Comparison of ENCODE assay signal across 9 cellular contexts in genomic region chr20:2521369-2522305, GRCh38. TPM values are rescaled to one million over a fixed set of nuclear protein-coding genes. Genes with fewer than 3 reads are reported as not detected.
DNase-seq lines count a peak whose midpoint lies in the region; ATAC-seq, FAIRE-seq and TF ChIP-seq lines count a peak whose summit lies in the region.
"Had no signal": no experiment of that assay in that cellular context is flagged by ENCODE, and none has a peak within 500 bp of the region (broad histone marks: within the 10 kb centered on the region; RNA-seq: fewer than 3 reads in every experiment).

No MANE protein-coding gene starts in this region.

- H3K27ac Mint-ChIP-seq in activated T-helper 17 cell treated with anti-CD3 and anti-CD28 coated beads, Interleukin-2, amount 50 U/mL, for 72 hours: no peak overlapping the region

- ATAC-seq in stimulated activated naive CD8-positive, alpha-beta T cell treated with anti-CD3 and anti-CD28 coated beads, Interleukin-15, Interleukin-2, amounts not matched to agents 100 U/mL and 50 U/mL, for 24 hours: no peak
- no peak for ATAC-seq in HG02981 (IDR thresholded peaks at IDR 0.05; ENCODE audit: unreplicated experiment)
- no peak for ATAC-seq in activated T-helper 17 cell treated with anti-CD3 and anti-CD28 coated beads, Interleukin-2, amount 50 U/mL, for 72 hours (replicated peaks)

- TF ChIP-seq CTCF in bronchial epithelial cell (IDR thresholded peaks at IDR 0.05; ENCODE audit: insufficient read depth, low read length, severe bottlenecking): peak; percentile 87
- peak; percentile 60 for TF ChIP-seq CTCF in liver (IDR thresholded peaks at IDR 0.05; ENCODE audit: low read depth, low read length, missing input control)

- FAIRE-seq in bronchial epithelial cell (lab: Jason Lieb, UNC): no peak

- 15% methylated on average over 10 of the region's 10 CpGs for WGBS in liver

- no peak overlapping the region for H3K9ac ChIP-seq in liver (ENCODE audit: low read depth in 1 of 2, low read length in 2 of 2)

- peaks cover 0 to 10% (median 2%) of the 10 kb centered on the region in 4 donors for H3K4me1 ChIP-seq in liver (ENCODE audit: control insufficient read depth in 4 of 4, insufficient read depth in 4 of 4, low read length in 3 of 4)

- no peaks in the 10 kb centered on the region for H3K4me1 Mint-ChIP-seq in activated T-helper 17 cell treated with anti-CD3 and anti-CD28 coated beads, Interleukin-2, amount 50 U/mL, for 72 hours

- H3K27ac ChIP-seq in liver (ENCODE audit: low read depth in 1 of 2, low read length in 2 of 2): no peak overlapping the region
- H3K27ac ChIP-seq: SK-N-MC had no signal

- no peaks in the 10 kb centered on the region for H3K36me3 Mint-ChIP-seq in activated T-helper 17 cell treated with anti-CD3 and anti-CD28 coated beads, Interleukin-2, amount 50 U/mL, for 72 hours (ENCODE audit: low read depth)

- H3K36me3 ChIP-seq in bronchial epithelial cell (ENCODE audit: control insufficient read depth, insufficient read depth, low read length) (no peaks in the 10 kb centered on the region), liver (ENCODE audit: control insufficient read depth in 4 of 4, insufficient read depth in 3 of 4, low read depth in 1 of 4, low read length in 3 of 4) (no peaks in the 10 kb centered on the region)

- H3K4me3 Mint-ChIP-seq in activated T-helper 17 cell treated with anti-CD3 and anti-CD28 coated beads, Interleukin-2, amount 50 U/mL, for 72 hours: no peak overlapping the region

- H3K4me3 ChIP-seq in Jurkat, Clone E6-1 (ENCODE audit: low read length): no peak overlapping the region
- H3K4me3 ChIP-seq in bronchial epithelial cell (ENCODE audit: low read depth, low read length) (no peak overlapping the region), liver (ENCODE audit: low read depth in 1 of 3, low read length in 3 of 3) (no peak overlapping the region)
- H3K4me3 ChIP-seq: SK-N-MC had no signal

- no peaks in the 10 kb centered on the region for H3K9me3 Mint-ChIP-seq in activated T-helper 17 cell treated with anti-CD3 and anti-CD28 coated beads, Interleukin-2, amount 50 U/mL, for 72 hours

- no peaks in the 10 kb centered on the region for H3K9me3 ChIP-seq in liver (ENCODE audit: control insufficient read depth in 4 of 4, low read length in 3 of 4)

- TF ChIP-seq RAD21 in liver (IDR thresholded peaks at IDR 0.05): peak; percentile 17 to 36

- peak; percentile 66 for DNase-seq in DMS53 (lab: John Stamatoyannopoulos, UW)
- DNase-seq in Jurkat, Clone E6-1 (ENCODE audit: low read depth, low spot score): peak; percentile 42
- peak; percentile 35 for DNase-seq in UCSD-AML1 (lab: John Stamatoyannopoulos, UW; ENCODE audit: unreplicated experiment)
- peak; percentile 26 for DNase-seq in bronchial epithelial cell (ENCODE audit: low read depth)
- DNase-seq in stimulated activated naive CD8-positive, alpha-beta T cell treated with anti-CD3 and anti-CD28 coated beads, Interleukin-15, Interleukin-2, amounts not matched to agents 100 U/mL and 50 U/mL, for 24 hours: peak; percentile 74

- H3K27me3 ChIP-seq in bronchial epithelial cell (ENCODE audit: control insufficient read depth, insufficient read depth, low read length): no peaks in the 10 kb centered on the region
- no peaks in the 10 kb centered on the region for H3K27me3 ChIP-seq in liver (ENCODE audit: control insufficient read depth in 4 of 4, insufficient read depth in 4 of 4, low read length in 3 of 4)

- no peaks in the 10 kb centered on the region for H3K27me3 Mint-ChIP-seq in activated T-helper 17 cell treated with anti-CD3 and anti-CD28 coated beads, Interleukin-2, amount 50 U/mL, for 72 hours

TF ChIP-seq in liver, 16 proteins besides CTCF, POLR2A, EP300 and RAD21:
- TF ChIP-seq JUND (IDR thresholded peaks at IDR 0.05): no peak
- TF ChIP-seq GABPA (IDR thresholded peaks at IDR 0.05 in 1 of 2, conservative IDR thresholded peaks at IDR 0.05 in 1 of 2): no peak
- no peak for TF ChIP-seq REST (IDR thresholded peaks at IDR 0.05)
- TF ChIP-seq FOXA1 (IDR thresholded peaks at IDR 0.05): no peak
- TF ChIP-seq, protein P1, sequence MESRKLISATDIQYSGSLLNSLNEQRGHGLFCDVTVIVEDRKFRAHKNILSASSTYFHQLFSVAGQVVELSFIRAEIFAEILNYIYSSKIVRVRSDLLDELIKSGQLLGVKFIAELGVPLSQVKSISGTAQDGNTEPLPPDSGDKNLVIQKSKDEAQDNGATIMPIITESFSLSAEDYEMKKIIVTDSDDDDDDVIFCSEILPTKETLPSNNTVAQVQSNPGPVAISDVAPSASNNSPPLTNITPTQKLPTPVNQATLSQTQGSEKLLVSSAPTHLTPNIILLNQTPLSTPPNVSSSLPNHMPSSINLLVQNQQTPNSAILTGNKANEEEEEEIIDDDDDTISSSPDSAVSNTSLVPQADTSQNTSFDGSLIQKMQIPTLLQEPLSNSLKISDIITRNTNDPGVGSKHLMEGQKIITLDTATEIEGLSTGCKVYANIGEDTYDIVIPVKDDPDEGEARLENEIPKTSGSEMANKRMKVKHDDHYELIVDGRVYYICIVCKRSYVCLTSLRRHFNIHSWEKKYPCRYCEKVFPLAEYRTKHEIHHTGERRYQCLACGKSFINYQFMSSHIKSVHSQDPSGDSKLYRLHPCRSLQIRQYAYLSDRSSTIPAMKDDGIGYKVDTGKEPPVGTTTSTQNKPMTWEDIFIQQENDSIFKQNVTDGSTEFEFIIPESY (IDR thresholded peaks at IDR 0.05): no peak
- no peak for TF ChIP-seq YY1 (IDR thresholded peaks at IDR 0.05)
- no peak for TF ChIP-seq ATF3 (IDR thresholded peaks at IDR 0.05)
- TF ChIP-seq EGR1 (IDR thresholded peaks at IDR 0.05; ENCODE audit: low read depth in 2 of 2): no peak
- no peak for TF ChIP-seq TAF1 (conservative IDR thresholded peaks at IDR 0.05)

RNA-seq across cellular contexts. Expression of gene ZNF343, which starts 12.9 kb away (rescaled TPM):
- polyA plus RNA-seq in Jurkat, Clone E6-1 (2012; ENCODE audit: insufficient read depth, insufficient read length): 8.9 TPM
- total RNA-seq in bronchial epithelial cell: 9.2 and 11.3 TPM in 2 replicates
- total RNA-seq in liver: 10 to 100 TPM in 1 of 2 donors, 1 to 10 TPM in 1; 4.8 to 10.5 TPM
- 1 to 10 TPM; 3.3 to 3.6 TPM for polyA plus RNA-seq in liver
- 10 to 100 TPM in 1 of 2 donors, 1 to 10 TPM in 1; 8.0 to 10.1 TPM for total RNA-seq in activated T-helper 17 cell treated with anti-CD3 and anti-CD28 coated beads, Interleukin-2, amount 50 U/mL, for 72 hours

RNA-seq across cellular contexts. Expression of gene TMC2, which starts 14.7 kb away (rescaled TPM):
- polyA plus RNA-seq in Jurkat, Clone E6-1 (2012; ENCODE audit: insufficient read depth, insufficient read length): not detected
- total RNA-seq in bronchial epithelial cell (not detected in 2 replicates), liver (not detected)
- not detected for polyA plus RNA-seq in liver
- total RNA-seq in activated T-helper 17 cell treated with anti-CD3 and anti-CD28 coated beads, Interleukin-2, amount 50 U/mL, for 72 hours: not detected

RNA-seq across cellular contexts. Expression of gene SNRPB, which starts 51.0 kb away (rescaled TPM):
- 548 TPM for polyA plus RNA-seq in Jurkat, Clone E6-1 (2012; ENCODE audit: insufficient read depth, insufficient read length)
- total RNA-seq in bronchial epithelial cell (196 and 280 TPM in 2 replicates), liver (100 to 1,000 TPM in 1 of 2 donors, 10 to 100 TPM in 1; 42.3 to 111 TPM)
- 10 to 100 TPM; 65.3 to 79.9 TPM for polyA plus RNA-seq in liver
- total RNA-seq in activated T-helper 17 cell treated with anti-CD3 and anti-CD28 coated beads, Interleukin-2, amount 50 U/mL, for 72 hours: 100 to 1,000 TPM; 329 to 489 TPM
